In genomic region chr18:56285387-56286055, GRCh38 we compare ENCODE assay signal across 23 cellular contexts.
"Had no signal": no experiment of that assay in that cellular context is flagged by ENCODE, and none has a peak within 500 bp of the region (broad histone marks: within the 10 kb centered on the region; RNA-seq: fewer than 3 reads in every experiment).

No MANE protein-coding gene starts in this region.

- H3K27ac ChIP-seq: brain microvascular endothelial cell, esophagus muscularis mucosa, heart right ventricle, parathyroid adenoma, right lobe of liver, transverse colon had no signal

- H3K27me3 Mint-ChIP-seq: activated B cell treated with CpG ODN at 0.5 μM for 24 hours; activated CD4-positive, alpha-beta T cell treated with anti-CD3 and anti-CD28 coated beads for 36 hours; stimulated activated naive B cell treated with anti-CD40 and anti-IgM and Interleukin-4, amounts not matched to agents 10 μg/mL and 1 μg/mL and 100 μg/mL, for 72 hours had no signal

- H3K27me3 ChIP-seq: brain microvascular endothelial cell, esophagus muscularis mucosa, heart right ventricle, right lobe of liver, transverse colon had no signal

- H3K4me1 Mint-ChIP-seq: activated CD4-positive, alpha-beta T cell treated with anti-CD3 and anti-CD28 coated beads for 36 hours; activated naive CD8-positive, alpha-beta T cell treated with anti-CD3 and anti-CD28 coated beads for 36 hours; nephron progenitor cell had no signal

- H3K4me3 Mint-ChIP-seq: activated B cell treated with CpG ODN at 0.5 μM for 24 hours; activated CD4-positive, alpha-beta T cell treated with anti-CD3 and anti-CD28 coated beads for 36 hours; activated naive CD8-positive, alpha-beta T cell treated with anti-CD3 and anti-CD28 coated beads for 36 hours; nephron progenitor cell; stimulated activated naive B cell treated with anti-CD40 and anti-IgM and Interleukin-4, amounts not matched to agents 10 μg/mL and 1 μg/mL and 100 μg/mL, for 72 hours had no signal

- H3K4me3 ChIP-seq: esophagus muscularis mucosa, heart right ventricle, mucosa of descending colon, right lobe of liver, transverse colon had no signal

- H2AFZ ChIP-seq: parathyroid adenoma had no signal

- H3K9ac ChIP-seq: parathyroid adenoma had no signal

- H3K36me3 Mint-ChIP-seq: activated naive CD8-positive, alpha-beta T cell treated with anti-CD3 and anti-CD28 coated beads for 36 hours; stimulated activated naive B cell treated with anti-CD40 and anti-IgM and Interleukin-4, amounts not matched to agents 10 μg/mL and 1 μg/mL and 100 μg/mL, for 72 hours had no signal

- H3K9me3 Mint-ChIP-seq: activated naive CD8-positive, alpha-beta T cell treated with anti-CD3 and anti-CD28 coated beads for 36 hours; nephron progenitor cell had no signal

- H3K27ac Mint-ChIP-seq: activated B cell treated with CpG ODN at 0.5 μM for 24 hours; activated CD4-positive, alpha-beta T cell treated with anti-CD3 and anti-CD28 coated beads for 36 hours; activated naive CD8-positive, alpha-beta T cell treated with anti-CD3 and anti-CD28 coated beads for 36 hours; nephron progenitor cell; stimulated activated naive B cell treated with anti-CD40 and anti-IgM and Interleukin-4, amounts not matched to agents 10 μg/mL and 1 μg/mL and 100 μg/mL, for 72 hours had no signal

- H3K36me3 ChIP-seq: brain microvascular endothelial cell, esophagus muscularis mucosa, heart right ventricle, right lobe of liver, transverse colon had no signal

- H3K4me1 ChIP-seq: parathyroid adenoma, right lobe of liver, transverse colon had no signal

- H3K79me2 ChIP-seq: parathyroid adenoma had no signal

- H3K9me3 ChIP-seq: esophagus muscularis mucosa, heart right ventricle, mucosa of descending colon, right lobe of liver, transverse colon had no signal

- DNase-seq: activated B cell treated with CpG ODN at 0.5 μM for 24 hours; activated CD4-positive, alpha-beta T cell treated with anti-CD3 and anti-CD28 coated beads for 36 hours; activated CD4-positive, alpha-beta T cell treated with anti-CD3 and anti-CD28 coated beads, Interleukin-2, amount 50 U/mL, for 48 hours; activated naive CD4-positive, alpha-beta T cell treated with Interleukin-2 at 50 U/mL for 16 hours; activated naive CD8-positive, alpha-beta T cell treated with anti-CD3 and anti-CD28 coated beads for 36 hours; activated T-cell treated with anti-CD3 and anti-CD28 coated beads, Interleukin-2, amount 50 U/mL, for 48 hours; brain microvascular endothelial cell; central memory CD4-positive, alpha-beta T cell; effector memory CD4-positive, alpha-beta T cell; heart right ventricle; left colon; mesenchymal stem cell; mucosa of descending colon; nephron progenitor cell; nucleus accumbens; right lobe of liver; stimulated activated CD4-positive, alpha-beta T cell treated with anti-CD3 and anti-CD28 coated beads, Interleukin-2, amount 100 ng/mL, for 48 hours; stimulated activated CD8-positive, alpha-beta memory T cell treated with anti-CD3 and anti-CD28 coated beads, Interleukin-4, amount 100 ng/mL, for 48 hours; stimulated activated naive B cell treated with anti-CD40 and anti-IgM and Interleukin-4, amounts not matched to agents 10 μg/mL and 1 μg/mL and 100 μg/mL, for 72 hours; T-helper 9 cell; transverse colon had no signal
